2 cellular contexts compared by ENCODE assay signal in the genomic region with DNA sequence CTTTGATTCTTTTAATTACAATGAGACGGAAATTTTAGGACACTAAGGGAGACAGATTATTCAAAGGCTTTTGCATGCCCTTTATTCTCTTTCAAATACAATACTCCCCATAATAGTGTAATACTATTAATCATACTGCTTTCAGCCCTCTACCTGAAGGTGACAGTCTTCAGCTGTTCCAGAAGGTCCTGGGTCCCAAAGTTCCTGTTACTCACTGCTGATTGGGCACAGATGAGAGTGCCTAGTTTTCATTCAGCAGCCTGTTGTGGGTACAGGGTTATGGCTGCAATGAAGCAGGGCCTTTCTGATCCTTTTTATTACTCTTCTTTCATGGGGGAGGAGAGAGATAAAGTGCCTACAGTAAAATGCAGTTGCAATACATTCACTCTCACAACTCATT.
TF ChIP-seq lines count a peak whose summit lies in the region.

No MANE protein-coding gene starts in this region.

TF ChIP-seq in GM23338, 12 proteins besides CTCF, POLR2A, EP300 and RAD21 (continues in another document):
- TF ChIP-seq, protein P1, sequence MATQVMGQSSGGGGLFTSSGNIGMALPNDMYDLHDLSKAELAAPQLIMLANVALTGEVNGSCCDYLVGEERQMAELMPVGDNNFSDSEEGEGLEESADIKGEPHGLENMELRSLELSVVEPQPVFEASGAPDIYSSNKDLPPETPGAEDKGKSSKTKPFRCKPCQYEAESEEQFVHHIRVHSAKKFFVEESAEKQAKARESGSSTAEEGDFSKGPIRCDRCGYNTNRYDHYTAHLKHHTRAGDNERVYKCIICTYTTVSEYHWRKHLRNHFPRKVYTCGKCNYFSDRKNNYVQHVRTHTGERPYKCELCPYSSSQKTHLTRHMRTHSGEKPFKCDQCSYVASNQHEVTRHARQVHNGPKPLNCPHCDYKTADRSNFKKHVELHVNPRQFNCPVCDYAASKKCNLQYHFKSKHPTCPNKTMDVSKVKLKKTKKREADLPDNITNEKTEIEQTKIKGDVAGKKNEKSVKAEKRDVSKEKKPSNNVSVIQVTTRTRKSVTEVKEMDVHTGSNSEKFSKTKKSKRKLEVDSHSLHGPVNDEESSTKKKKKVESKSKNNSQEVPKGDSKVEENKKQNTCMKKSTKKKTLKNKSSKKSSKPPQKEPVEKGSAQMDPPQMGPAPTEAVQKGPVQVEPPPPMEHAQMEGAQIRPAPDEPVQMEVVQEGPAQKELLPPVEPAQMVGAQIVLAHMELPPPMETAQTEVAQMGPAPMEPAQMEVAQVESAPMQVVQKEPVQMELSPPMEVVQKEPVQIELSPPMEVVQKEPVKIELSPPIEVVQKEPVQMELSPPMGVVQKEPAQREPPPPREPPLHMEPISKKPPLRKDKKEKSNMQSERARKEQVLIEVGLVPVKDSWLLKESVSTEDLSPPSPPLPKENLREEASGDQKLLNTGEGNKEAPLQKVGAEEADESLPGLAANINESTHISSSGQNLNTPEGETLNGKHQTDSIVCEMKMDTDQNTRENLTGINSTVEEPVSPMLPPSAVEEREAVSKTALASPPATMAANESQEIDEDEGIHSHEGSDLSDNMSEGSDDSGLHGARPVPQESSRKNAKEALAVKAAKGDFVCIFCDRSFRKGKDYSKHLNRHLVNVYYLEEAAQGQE (IDR thresholded peaks at IDR 0.05; ENCODE audit: unreplicated experiment) = no peak
- TF ChIP-seq EZH2 (IDR thresholded peaks at IDR 0.05; ENCODE audit: low read depth, unreplicated experiment) (no peak), ZNF331 (CRISPR knock-in tag; IDR thresholded peaks at IDR 0.05; ENCODE audit: low read depth) (no peak), EZH2phosphoT487 (IDR thresholded peaks at IDR 0.05; ENCODE audit: unreplicated experiment) (no peak), POLR2AphosphoS5 (IDR thresholded peaks at IDR 0.05; ENCODE audit: low read depth) (no peak), ZNF114 (CRISPR knock-in tag; IDR thresholded peaks at IDR 0.05) (no peak), JUNB (IDR thresholded peaks at IDR 0.05; ENCODE audit: unreplicated experiment) (no peak), CREB1 (CRISPR knock-in tag; IDR thresholded peaks at IDR 0.05; ENCODE audit: low read depth) (no peak)
- TF ChIP-seq, protein P2, sequence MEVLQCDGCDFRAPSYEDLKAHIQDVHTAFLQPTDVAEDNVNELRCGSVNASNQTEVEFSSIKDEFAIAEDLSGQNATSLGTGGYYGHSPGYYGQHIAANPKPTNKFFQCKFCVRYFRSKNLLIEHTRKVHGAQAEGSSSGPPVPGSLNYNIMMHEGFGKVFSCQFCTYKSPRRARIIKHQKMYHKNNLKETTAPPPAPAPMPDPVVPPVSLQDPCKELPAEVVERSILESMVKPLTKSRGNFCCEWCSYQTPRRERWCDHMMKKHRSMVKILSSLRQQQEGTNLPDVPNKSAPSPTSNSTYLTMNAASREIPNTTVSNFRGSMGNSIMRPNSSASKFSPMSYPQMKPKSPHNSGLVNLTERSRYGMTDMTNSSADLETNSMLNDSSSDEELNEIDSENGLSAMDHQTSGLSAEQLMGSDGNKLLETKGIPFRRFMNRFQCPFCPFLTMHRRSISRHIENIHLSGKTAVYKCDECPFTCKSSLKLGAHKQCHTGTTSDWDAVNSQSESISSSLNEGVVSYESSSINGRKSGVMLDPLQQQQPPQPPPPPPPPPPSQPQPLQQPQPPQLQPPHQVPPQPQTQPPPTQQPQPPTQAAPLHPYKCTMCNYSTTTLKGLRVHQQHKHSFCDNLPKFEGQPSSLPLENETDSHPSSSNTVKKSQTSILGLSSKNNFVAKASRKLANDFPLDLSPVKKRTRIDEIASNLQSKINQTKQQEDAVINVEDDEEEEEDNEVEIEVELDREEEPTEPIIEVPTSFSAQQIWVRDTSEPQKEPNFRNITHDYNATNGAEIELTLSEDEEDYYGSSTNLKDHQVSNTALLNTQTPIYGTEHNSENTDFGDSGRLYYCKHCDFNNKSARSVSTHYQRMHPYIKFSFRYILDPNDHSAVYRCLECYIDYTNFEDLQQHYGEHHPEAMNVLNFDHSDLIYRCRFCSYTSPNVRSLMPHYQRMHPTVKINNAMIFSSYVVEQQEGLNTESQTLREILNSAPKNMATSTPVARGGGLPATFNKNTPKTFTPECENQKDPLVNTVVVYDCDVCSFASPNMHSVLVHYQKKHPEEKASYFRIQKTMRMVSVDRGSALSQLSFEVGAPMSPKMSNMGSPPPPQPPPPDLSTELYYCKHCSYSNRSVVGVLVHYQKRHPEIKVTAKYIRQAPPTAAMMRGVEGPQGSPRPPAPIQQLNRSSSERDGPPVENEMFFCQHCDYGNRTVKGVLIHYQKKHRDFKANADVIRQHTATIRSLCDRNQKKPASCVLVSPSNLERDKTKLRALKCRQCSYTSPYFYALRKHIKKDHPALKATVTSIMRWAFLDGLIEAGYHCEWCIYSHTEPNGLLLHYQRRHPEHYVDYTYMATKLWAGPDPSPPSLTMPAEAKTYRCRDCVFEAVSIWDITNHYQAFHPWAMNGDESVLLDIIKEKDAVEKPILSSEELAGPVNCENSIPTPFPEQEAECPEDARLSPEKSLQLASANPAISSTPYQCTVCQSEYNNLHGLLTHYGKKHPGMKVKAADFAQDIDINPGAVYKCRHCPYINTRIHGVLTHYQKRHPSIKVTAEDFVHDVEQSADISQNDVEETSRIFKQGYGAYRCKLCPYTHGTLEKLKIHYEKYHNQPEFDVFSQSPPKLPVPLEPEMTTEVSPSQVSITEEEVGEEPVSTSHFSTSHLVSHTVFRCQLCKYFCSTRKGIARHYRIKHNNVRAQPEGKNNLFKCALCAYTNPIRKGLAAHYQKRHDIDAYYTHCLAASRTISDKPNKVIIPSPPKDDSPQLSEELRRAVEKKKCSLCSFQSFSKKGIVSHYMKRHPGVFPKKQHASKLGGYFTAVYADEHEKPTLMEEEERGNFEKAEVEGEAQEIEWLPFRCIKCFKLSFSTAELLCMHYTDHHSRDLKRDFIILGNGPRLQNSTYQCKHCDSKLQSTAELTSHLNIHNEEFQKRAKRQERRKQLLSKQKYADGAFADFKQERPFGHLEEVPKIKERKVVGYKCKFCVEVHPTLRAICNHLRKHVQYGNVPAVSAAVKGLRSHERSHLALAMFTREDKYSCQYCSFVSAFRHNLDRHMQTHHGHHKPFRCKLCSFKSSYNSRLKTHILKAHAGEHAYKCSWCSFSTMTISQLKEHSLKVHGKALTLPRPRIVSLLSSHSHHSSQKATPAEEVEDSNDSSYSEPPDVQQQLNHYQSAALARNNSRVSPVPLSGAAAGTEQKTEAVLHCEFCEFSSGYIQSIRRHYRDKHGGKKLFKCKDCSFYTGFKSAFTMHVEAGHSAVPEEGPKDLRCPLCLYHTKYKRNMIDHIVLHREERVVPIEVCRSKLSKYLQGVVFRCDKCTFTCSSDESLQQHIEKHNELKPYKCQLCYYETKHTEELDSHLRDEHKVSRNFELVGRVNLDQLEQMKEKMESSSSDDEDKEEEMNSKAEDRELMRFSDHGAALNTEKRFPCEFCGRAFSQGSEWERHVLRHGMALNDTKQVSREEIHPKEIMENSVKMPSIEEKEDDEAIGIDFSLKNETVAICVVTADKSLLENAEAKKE (CRISPR knock-in tag; IDR thresholded peaks at IDR 0.05) = no peak
- TF ChIP-seq, protein P3, sequence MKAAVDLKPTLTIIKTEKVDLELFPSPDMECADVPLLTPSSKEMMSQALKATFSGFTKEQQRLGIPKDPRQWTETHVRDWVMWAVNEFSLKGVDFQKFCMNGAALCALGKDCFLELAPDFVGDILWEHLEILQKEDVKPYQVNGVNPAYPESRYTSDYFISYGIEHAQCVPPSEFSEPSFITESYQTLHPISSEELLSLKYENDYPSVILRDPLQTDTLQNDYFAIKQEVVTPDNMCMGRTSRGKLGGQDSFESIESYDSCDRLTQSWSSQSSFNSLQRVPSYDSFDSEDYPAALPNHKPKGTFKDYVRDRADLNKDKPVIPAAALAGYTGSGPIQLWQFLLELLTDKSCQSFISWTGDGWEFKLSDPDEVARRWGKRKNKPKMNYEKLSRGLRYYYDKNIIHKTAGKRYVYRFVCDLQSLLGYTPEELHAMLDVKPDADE (IDR thresholded peaks at IDR 0.05) = no peak

TF ChIP-seq in H1, 55 proteins besides CTCF, POLR2A, EP300 and RAD21 (continued from another document and continues in another):
- TF ChIP-seq, protein P4, sequence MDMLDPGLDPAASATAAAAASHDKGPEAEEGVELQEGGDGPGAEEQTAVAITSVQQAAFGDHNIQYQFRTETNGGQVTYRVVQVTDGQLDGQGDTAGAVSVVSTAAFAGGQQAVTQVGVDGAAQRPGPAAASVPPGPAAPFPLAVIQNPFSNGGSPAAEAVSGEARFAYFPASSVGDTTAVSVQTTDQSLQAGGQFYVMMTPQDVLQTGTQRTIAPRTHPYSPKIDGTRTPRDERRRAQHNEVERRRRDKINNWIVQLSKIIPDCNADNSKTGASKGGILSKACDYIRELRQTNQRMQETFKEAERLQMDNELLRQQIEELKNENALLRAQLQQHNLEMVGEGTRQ (IDR thresholded peaks at IDR 0.05; ENCODE audit: low read length) = no peak
- TF ChIP-seq EZH2 (IDR thresholded peaks at IDR 0.05; ENCODE audit: low read depth, low read length, severe bottlenecking) = no peak
- TF ChIP-seq YY1 (IDR thresholded peaks at IDR 0.05; ENCODE audit: low read depth, low read length) = no peak
- TF ChIP-seq BRCA1 (IDR thresholded peaks at IDR 0.05; ENCODE audit: low read depth, low read length) = no peak
- TF ChIP-seq CTBP2 (IDR thresholded peaks at IDR 0.05; ENCODE audit: borderline replicate concordance, insufficient read depth, insufficient read length, low read length) = no peak
- TF ChIP-seq NANOG (IDR thresholded peaks at IDR 0.05; ENCODE audit: insufficient read depth, low read depth, low read length, poor library complexity, severe bottlenecking) = no peak
- TF ChIP-seq, protein P5, sequence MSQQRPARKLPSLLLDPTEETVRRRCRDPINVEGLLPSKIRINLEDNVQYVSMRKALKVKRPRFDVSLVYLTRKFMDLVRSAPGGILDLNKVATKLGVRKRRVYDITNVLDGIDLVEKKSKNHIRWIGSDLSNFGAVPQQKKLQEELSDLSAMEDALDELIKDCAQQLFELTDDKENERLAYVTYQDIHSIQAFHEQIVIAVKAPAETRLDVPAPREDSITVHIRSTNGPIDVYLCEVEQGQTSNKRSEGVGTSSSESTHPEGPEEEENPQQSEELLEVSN (IDR thresholded peaks at IDR 0.05) = no peak
- TF ChIP-seq TAF1 (IDR thresholded peaks at IDR 0.05; ENCODE audit: low read depth, low read length) = no peak
- TF ChIP-seq, protein P6, sequence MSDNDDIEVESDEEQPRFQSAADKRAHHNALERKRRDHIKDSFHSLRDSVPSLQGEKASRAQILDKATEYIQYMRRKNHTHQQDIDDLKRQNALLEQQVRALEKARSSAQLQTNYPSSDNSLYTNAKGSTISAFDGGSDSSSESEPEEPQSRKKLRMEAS (IDR thresholded peaks at IDR 0.05) = no peak
- no peak for TF ChIP-seq SRF (IDR thresholded peaks at IDR 0.05; ENCODE audit: low read depth, low read length)
- TF ChIP-seq, protein P7, sequence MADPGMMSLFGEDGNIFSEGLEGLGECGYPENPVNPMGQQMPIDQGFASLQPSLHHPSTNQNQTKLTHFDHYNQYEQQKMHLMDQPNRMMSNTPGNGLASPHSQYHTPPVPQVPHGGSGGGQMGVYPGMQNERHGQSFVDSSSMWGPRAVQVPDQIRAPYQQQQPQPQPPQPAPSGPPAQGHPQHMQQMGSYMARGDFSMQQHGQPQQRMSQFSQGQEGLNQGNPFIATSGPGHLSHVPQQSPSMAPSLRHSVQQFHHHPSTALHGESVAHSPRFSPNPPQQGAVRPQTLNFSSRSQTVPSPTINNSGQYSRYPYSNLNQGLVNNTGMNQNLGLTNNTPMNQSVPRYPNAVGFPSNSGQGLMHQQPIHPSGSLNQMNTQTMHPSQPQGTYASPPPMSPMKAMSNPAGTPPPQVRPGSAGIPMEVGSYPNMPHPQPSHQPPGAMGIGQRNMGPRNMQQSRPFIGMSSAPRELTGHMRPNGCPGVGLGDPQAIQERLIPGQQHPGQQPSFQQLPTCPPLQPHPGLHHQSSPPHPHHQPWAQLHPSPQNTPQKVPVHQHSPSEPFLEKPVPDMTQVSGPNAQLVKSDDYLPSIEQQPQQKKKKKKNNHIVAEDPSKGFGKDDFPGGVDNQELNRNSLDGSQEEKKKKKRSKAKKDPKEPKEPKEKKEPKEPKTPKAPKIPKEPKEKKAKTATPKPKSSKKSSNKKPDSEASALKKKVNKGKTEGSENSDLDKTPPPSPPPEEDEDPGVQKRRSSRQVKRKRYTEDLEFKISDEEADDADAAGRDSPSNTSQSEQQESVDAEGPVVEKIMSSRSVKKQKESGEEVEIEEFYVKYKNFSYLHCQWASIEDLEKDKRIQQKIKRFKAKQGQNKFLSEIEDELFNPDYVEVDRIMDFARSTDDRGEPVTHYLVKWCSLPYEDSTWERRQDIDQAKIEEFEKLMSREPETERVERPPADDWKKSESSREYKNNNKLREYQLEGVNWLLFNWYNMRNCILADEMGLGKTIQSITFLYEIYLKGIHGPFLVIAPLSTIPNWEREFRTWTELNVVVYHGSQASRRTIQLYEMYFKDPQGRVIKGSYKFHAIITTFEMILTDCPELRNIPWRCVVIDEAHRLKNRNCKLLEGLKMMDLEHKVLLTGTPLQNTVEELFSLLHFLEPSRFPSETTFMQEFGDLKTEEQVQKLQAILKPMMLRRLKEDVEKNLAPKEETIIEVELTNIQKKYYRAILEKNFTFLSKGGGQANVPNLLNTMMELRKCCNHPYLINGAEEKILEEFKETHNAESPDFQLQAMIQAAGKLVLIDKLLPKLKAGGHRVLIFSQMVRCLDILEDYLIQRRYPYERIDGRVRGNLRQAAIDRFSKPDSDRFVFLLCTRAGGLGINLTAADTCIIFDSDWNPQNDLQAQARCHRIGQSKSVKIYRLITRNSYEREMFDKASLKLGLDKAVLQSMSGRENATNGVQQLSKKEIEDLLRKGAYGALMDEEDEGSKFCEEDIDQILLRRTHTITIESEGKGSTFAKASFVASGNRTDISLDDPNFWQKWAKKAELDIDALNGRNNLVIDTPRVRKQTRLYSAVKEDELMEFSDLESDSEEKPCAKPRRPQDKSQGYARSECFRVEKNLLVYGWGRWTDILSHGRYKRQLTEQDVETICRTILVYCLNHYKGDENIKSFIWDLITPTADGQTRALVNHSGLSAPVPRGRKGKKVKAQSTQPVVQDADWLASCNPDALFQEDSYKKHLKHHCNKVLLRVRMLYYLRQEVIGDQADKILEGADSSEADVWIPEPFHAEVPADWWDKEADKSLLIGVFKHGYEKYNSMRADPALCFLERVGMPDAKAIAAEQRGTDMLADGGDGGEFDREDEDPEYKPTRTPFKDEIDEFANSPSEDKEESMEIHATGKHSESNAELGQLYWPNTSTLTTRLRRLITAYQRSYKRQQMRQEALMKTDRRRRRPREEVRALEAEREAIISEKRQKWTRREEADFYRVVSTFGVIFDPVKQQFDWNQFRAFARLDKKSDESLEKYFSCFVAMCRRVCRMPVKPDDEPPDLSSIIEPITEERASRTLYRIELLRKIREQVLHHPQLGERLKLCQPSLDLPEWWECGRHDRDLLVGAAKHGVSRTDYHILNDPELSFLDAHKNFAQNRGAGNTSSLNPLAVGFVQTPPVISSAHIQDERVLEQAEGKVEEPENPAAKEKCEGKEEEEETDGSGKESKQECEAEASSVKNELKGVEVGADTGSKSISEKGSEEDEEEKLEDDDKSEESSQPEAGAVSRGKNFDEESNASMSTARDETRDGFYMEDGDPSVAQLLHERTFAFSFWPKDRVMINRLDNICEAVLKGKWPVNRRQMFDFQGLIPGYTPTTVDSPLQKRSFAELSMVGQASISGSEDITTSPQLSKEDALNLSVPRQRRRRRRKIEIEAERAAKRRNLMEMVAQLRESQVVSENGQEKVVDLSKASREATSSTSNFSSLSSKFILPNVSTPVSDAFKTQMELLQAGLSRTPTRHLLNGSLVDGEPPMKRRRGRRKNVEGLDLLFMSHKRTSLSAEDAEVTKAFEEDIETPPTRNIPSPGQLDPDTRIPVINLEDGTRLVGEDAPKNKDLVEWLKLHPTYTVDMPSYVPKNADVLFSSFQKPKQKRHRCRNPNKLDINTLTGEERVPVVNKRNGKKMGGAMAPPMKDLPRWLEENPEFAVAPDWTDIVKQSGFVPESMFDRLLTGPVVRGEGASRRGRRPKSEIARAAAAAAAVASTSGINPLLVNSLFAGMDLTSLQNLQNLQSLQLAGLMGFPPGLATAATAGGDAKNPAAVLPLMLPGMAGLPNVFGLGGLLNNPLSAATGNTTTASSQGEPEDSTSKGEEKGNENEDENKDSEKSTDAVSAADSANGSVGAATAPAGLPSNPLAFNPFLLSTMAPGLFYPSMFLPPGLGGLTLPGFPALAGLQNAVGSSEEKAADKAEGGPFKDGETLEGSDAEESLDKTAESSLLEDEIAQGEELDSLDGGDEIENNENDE (IDR thresholded peaks at IDR 0.05; ENCODE audit: insufficient replicate concordance, low read length) = no peak
